18 cellular contexts compared by ENCODE assay signal in genomic region chr3:64889991-64890390, GRCh38.
DNase-seq lines count a peak whose midpoint lies in the region; ATAC-seq and TF ChIP-seq lines count a peak whose summit lies in the region.
"Had no signal": no experiment of that assay in that cellular context is flagged by ENCODE, and none has a peak within 500 bp of the region (broad histone marks: within the 10 kb centered on the region; RNA-seq: fewer than 3 reads in every experiment).

No MANE protein-coding gene starts in this region.

- TF ChIP-seq CTCF in right atrium auricular region (IDR thresholded peaks at IDR 0.05) (no peak), ovary (IDR thresholded peaks at IDR 0.05) (no peak)

- DNase-seq in DMS 273 (lab: John Stamatoyannopoulos, UW; ENCODE audit: unreplicated experiment): peak; percentile 10
- no peak for DNase-seq in DMS 273 treated with DMSO at 0.1 percent for 48 hours (lab: John Stamatoyannopoulos, UW)
- DNase-seq in right atrium auricular region (ENCODE audit: low spot score): no peak
- DNase-seq in ovary: peak; percentile 59 to 86 (median 69)
- peak; percentile 50 to 81 for DNase-seq in aorta
- DNase-seq in Ammon's horn (ENCODE audit: low spot score): no peak
- no peak for DNase-seq in CD1c-positive myeloid dendritic cell (ENCODE audit: extremely low spot score)
- DNase-seq: activated CD4-positive, alpha-beta T cell treated with anti-CD3 and anti-CD28 coated beads for 4 hours; activated naive CD4-positive, alpha-beta T cell treated with anti-CD3 and anti-CD28 coated beads, Interleukin-2, amount 10 ng/mL, durations not matched to agents 7 days and 5 days; CD4-positive, alpha-beta memory T cell; GM23248; Karpas-422; NCI-H1105 treated with DMSO at 0.1 percent for 48 hours; NK-92 treated with Interleukin-12 subunit alpha and Interleukin-12 subunit beta, amount 100 ng/mL, for 24 hours; T1000 had no signal

- no peaks in the 10 kb centered on the region for H3K36me3 ChIP-seq in right atrium auricular region
- no peaks in the 10 kb centered on the region for H3K36me3 ChIP-seq in ovary
- H3K36me3 ChIP-seq in aorta (ENCODE audit: control insufficient read depth in 1 of 2, insufficient read depth in 2 of 2, low read length in 1 of 2): no peaks in the 10 kb centered on the region

- 17 to 28% (median 28%) methylated on average over 10 of the region's 10 CpGs for WGBS in ovary, 3 donors
- 17 to 20% methylated on average over 10 of the region's 10 CpGs for WGBS in aorta, 2 donors

- ATAC-seq in aorta (ENCODE audit: low FRiP score) (no peak), HG03354 (IDR thresholded peaks at IDR 0.05; ENCODE audit: poor library complexity, severe bottlenecking, unreplicated experiment) (no peak)

- H3K4me3 ChIP-seq in right atrium auricular region (no peak overlapping the region), ovary (no peak overlapping the region), aorta (ENCODE audit: low read length in 2 of 2) (no peak overlapping the region)
- H3K4me3 ChIP-seq: GM23248 had no signal

- no peaks in the 10 kb centered on the region for H3K9me3 ChIP-seq in right atrium auricular region
- no peaks in the 10 kb centered on the region for H3K9me3 ChIP-seq in ovary
- H3K9me3 ChIP-seq in aorta (ENCODE audit: control insufficient read depth, low read length): peaks cover 2% of the 10 kb centered on the region

- peaks cover 0 to 29% of the 10 kb centered on the region in 2 donors for H3K4me1 ChIP-seq in right atrium auricular region
- peaks cover 7% of the 10 kb centered on the region for H3K4me1 ChIP-seq in ovary (ENCODE audit: insufficient read depth)
- H3K4me1 ChIP-seq in aorta (ENCODE audit: control insufficient read depth in 1 of 2, insufficient read depth in 2 of 2, low read length in 2 of 2): peaks cover under 1 to 4% of the 10 kb centered on the region in 2 donors
- H3K4me1 ChIP-seq: parathyroid adenoma had no signal

- no peak for TF ChIP-seq POLR2A in ovary (IDR thresholded peaks at IDR 0.05)

- no peak for TF ChIP-seq EP300 in ovary (IDR thresholded peaks at IDR 0.05)

- intact Hi-C loops in ovary (cut with DNase I): loop anchor here in 2 of 4 donors (5.0 to 10.0 kb wide), 2 partner anchors 203 to 665 kb away; partner anchors contain the start of genes ADAMTS9 (in 1 of the 2) and PRICKLE2 (in 1 of the 2)
- intact Hi-C loops in aorta (cut with DNase I): loop anchor here (10.0 kb wide), 1 partner anchor 205 kb away; the partner anchor contains the start of gene ADAMTS9 (in 2 of the 2)

- H3K27ac ChIP-seq in right atrium auricular region (peak overlapping the region; percentile 23 to 31), ovary (peak overlapping the region in 1 of 2 donors; percentile 62), aorta (ENCODE audit: low read depth in 1 of 2, low read length in 2 of 2) (peak overlapping the region in 1 of 2 donors; percentile 48)
- H3K27ac ChIP-seq: 22Rv1, GM23248, parathyroid adenoma had no signal

- H3K27me3 ChIP-seq in right atrium auricular region (no peaks in the 10 kb centered on the region), ovary (no peaks in the 10 kb centered on the region), aorta (ENCODE audit: control insufficient read depth in 1 of 2, insufficient read depth in 2 of 2, low read length in 1 of 2) (no peaks in the 10 kb centered on the region)

Comparison
In these comparisons a context has a peak if more than half of its experiments do, and no peak if none do; other contexts are left out.
1. DNase-seq: peak in DMS 273 (single experiment), ovary (5 of 5) and aorta (2 of 2); none in DMS 273 treated with DMSO at 0.1 percent for 48 hours (single experiment), right atrium auricular region (single experiment), Ammon's horn (single experiment) and CD1c-positive myeloid dendritic cell (single experiment).